In the genomic region with DNA sequence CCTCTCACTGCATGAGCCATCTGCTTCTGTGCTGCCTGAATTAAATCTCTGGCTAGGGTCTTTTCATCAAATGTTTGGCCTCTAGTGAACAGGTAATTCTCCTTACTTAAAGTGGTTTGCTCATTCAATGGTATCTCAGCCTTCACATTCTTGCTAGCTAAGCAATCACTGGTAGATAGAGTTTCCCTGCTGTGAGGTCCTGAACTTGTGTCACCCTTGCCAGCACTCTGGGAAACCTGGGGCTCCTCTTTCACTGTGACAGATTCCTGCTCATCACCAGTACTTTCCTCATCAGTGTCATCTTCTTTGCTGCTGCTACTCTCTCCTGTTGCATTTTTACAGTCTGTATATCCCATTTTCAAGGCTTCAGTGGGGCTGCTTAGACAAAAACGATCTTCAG, we compare ENCODE assay signal across 26 cellular contexts.
DNase-seq lines count a peak whose midpoint lies in the region; ATAC-seq, FAIRE-seq and TF ChIP-seq lines count a peak whose summit lies in the region.
"Had no signal": no experiment of that assay in that cellular context is flagged by ENCODE, and none has a peak within 500 bp of the region (broad histone marks: within the 10 kb centered on the region; RNA-seq: fewer than 3 reads in every experiment).

No MANE protein-coding gene starts in this region.

- no peak overlapping the region for H3K4me3 Mint-ChIP-seq in activated T-cell treated with anti-CD3 and anti-CD28 coated beads, Interleukin-2, amount 50 U/mL, for 24 hours
- no peak overlapping the region for H3K4me3 Mint-ChIP-seq in effector memory CD8-positive, alpha-beta T cell
- H3K4me3 Mint-ChIP-seq: stimulated activated naive CD8-positive, alpha-beta T cell treated with anti-CD3 and anti-CD28 coated beads, Interleukin-15, amount 100 ng/mL, for 72 hours had no signal

- H3K79me2 ChIP-seq in OCI-LY7 (ENCODE audit: insufficient read depth, low read depth, low read length), result no peaks in the 10 kb centered on the region
- H3K79me2 ChIP-seq: hepatocyte had no signal

- H3K4me1 Mint-ChIP-seq in activated T-cell treated with anti-CD3 and anti-CD28 coated beads, Interleukin-2, amount 50 U/mL, for 24 hours (ENCODE audit: low read depth), result peaks cover 31% of the 10 kb centered on the region
- H3K4me1 Mint-ChIP-seq in effector memory CD8-positive, alpha-beta T cell (ENCODE audit: low read depth in 2 of 2), result peaks cover 10 to 28% of the 10 kb centered on the region in 2 donors

- no peak overlapping the region for H2AFZ ChIP-seq in OCI-LY7 (ENCODE audit: low read length)
- H2AFZ ChIP-seq: hepatocyte had no signal

- H3K4me3 ChIP-seq in OCI-LY7 (ENCODE audit: low read depth, low read length, poor library complexity, severe bottlenecking) (no peak overlapping the region), lower leg skin (ENCODE audit: low read depth, poor library complexity, severe bottlenecking) (no peak overlapping the region)
- H3K4me3 ChIP-seq: breast epithelium, colonic mucosa, gastrocnemius medialis, hepatocyte, vagina had no signal

- no TSS peak for BruUV-seq in OCI-LY7 (replicated peaks; lab: Mats Ljungman, UMichigan)

- peak overlapping the region; percentile 72 for H3K27ac ChIP-seq in OCI-LY7 (ENCODE audit: low read depth, low read length, poor library complexity, severe bottlenecking)
- H3K27ac ChIP-seq: breast epithelium, colonic mucosa, gastrocnemius medialis, hepatocyte, vagina, VCaP had no signal

- POLR2A ChIA-PET in OCI-LY7 (lab: Charles Lee), result interaction anchor here (0.6 to 2.3 kb wide), 2 partner anchors 8 to 663 kb away, joined by 13 to 14 read pairs; no protein-coding TSS in a partner anchor

- no peaks in the 10 kb centered on the region for H4K20me1 ChIP-seq in OCI-LY7 (ENCODE audit: insufficient read depth, low read length)

- H3K4me1 ChIP-seq in OCI-LY7 (ENCODE audit: insufficient read depth, low read length, poor library complexity, severe bottlenecking), result peaks cover 32% of the 10 kb centered on the region
- H3K4me1 ChIP-seq: breast epithelium, colonic mucosa, vagina had no signal

- no peaks in the 10 kb centered on the region for H3K9me3 ChIP-seq in OCI-LY7 (ENCODE audit: low read length)
- H3K9me3 ChIP-seq: breast epithelium, colonic mucosa, gastrocnemius medialis, vagina had no signal

- peak; percentile 55 for FAIRE-seq in urothelium cell line (lab: Jason Lieb, UNC)
- FAIRE-seq: endometrium, GM19239 had no signal

- intact Hi-C loops in OCI-LY7 (cut with micrococcal nuclease; ENCODE audit: unreplicated experiment), result no loop called here
- intact Hi-C loops in lower leg skin (cut with DNase I; ENCODE audit: low total_unique reads), result no loop called here

- H3K36me3 ChIP-seq in OCI-LY7 (ENCODE audit: insufficient read depth, low read length), result peaks cover 54% of the 10 kb centered on the region

- no peaks in the 10 kb centered on the region for H3K27me3 Mint-ChIP-seq in activated T-cell treated with anti-CD3 and anti-CD28 coated beads, Interleukin-2, amount 50 U/mL, for 24 hours
- no peaks in the 10 kb centered on the region for H3K27me3 Mint-ChIP-seq in effector memory CD8-positive, alpha-beta T cell
- H3K27me3 Mint-ChIP-seq: activated CD4-positive, alpha-beta T cell treated with anti-CD3 and anti-CD28 coated beads, Interleukin-2, amount 10 ng/mL, durations not matched to agents 24 days and 14 days; stimulated activated naive CD8-positive, alpha-beta T cell treated with anti-CD3 and anti-CD28 coated beads, Interleukin-15, amount 100 ng/mL, for 72 hours had no signal

- no peak for TF ChIP-seq CTCF in OCI-LY7 (conservative IDR thresholded peaks at IDR 0.05; ENCODE audit: low read length)
- no peak for TF ChIP-seq CTCF in lower leg skin (IDR thresholded peaks at IDR 0.05)

- DNase-seq in activated T-cell treated with anti-CD3 and anti-CD28 coated beads, Interleukin-2, amount 50 U/mL, for 24 hours, result no peak
- DNase-seq in activated T-cell treated with anti-CD3 and anti-CD28 coated beads, Interleukin-2, amount 50 U/mL, for 48 hours, result no peak
- no peak for DNase-seq in OCI-LY7 (ENCODE audit: low spot score)
- DNase-seq in effector memory CD8-positive, alpha-beta T cell, result no peak
- no peak for DNase-seq in urothelium cell line (ENCODE audit: low spot score)
- no peak for DNase-seq in NCI-H82 (lab: John Stamatoyannopoulos, UW)
- no peak for DNase-seq in lower leg skin (ENCODE audit: low spot score in 2 of 2)
- DNase-seq in dermis blood vessel endothelial cell, result no peak
- DNase-seq: activated naive CD4-positive, alpha-beta T cell treated with anti-CD3 and anti-CD28 coated beads, Interleukin-2, amount 50 U/mL, for 16 hours; colonic mucosa; left cardiac atrium; mammary epithelial cell; NCI-H1694; NCI-H446 treated with DMSO at 0.1 percent for 48 hours; OCI-M1; stimulated activated naive CD8-positive, alpha-beta T cell treated with anti-CD3 and anti-CD28 coated beads, Interleukin-15, amount 100 ng/mL, for 72 hours; T-helper 9 cell had no signal

- peak overlapping the region; percentile 20 for H3K27ac Mint-ChIP-seq in activated T-cell treated with anti-CD3 and anti-CD28 coated beads, Interleukin-2, amount 50 U/mL, for 24 hours
- peak overlapping the region; percentile 57 to 71 for H3K27ac Mint-ChIP-seq in effector memory CD8-positive, alpha-beta T cell

- no peaks in the 10 kb centered on the region for H3K9me3 Mint-ChIP-seq in activated T-cell treated with anti-CD3 and anti-CD28 coated beads, Interleukin-2, amount 50 U/mL, for 24 hours
- H3K9me3 Mint-ChIP-seq in effector memory CD8-positive, alpha-beta T cell, result no peaks in the 10 kb centered on the region
- H3K9me3 Mint-ChIP-seq: activated CD4-positive, alpha-beta T cell treated with anti-CD3 and anti-CD28 coated beads, Interleukin-2, amount 10 ng/mL, durations not matched to agents 24 days and 14 days; stimulated activated naive CD8-positive, alpha-beta T cell treated with anti-CD3 and anti-CD28 coated beads, Interleukin-15, amount 100 ng/mL, for 72 hours had no signal

- H3K4me2 ChIP-seq in OCI-LY7 (ENCODE audit: low read length), result peak overlapping the region; percentile 57; the same call in 1 of the 2 replicates
- H3K4me2 ChIP-seq: hepatocyte had no signal

- TF ChIP-seq POLR2A in lower leg skin (IDR thresholded peaks at IDR 0.05), result no peak

- CTCF ChIA-PET in OCI-LY7 (lab: Charles Lee; ENCODE audit: unreplicated experiment), result no interaction called here

- whole genome bisulfite sequencing in lower leg skin, 2 donors, result 80 to 93% methylated on average over 1 of the region's 1 CpG

- no peak for ATAC-seq in effector memory CD8-positive, alpha-beta T cell (replicated peaks)
- ATAC-seq: left cardiac atrium; Right ventricle myocardium inferior; stimulated activated naive CD8-positive, alpha-beta T cell treated with anti-CD3 and anti-CD28 coated beads, Interleukin-15, amount 100 ng/mL, for 72 hours had no signal

- no peaks in the 10 kb centered on the region for H3K9me2 ChIP-seq in OCI-LY7 (ENCODE audit: insufficient read depth, low read length)

- H3K36me3 Mint-ChIP-seq in activated T-cell treated with anti-CD3 and anti-CD28 coated beads, Interleukin-2, amount 50 U/mL, for 24 hours (ENCODE audit: low read depth), result peaks cover 70% of the 10 kb centered on the region
- H3K36me3 Mint-ChIP-seq in effector memory CD8-positive, alpha-beta T cell (ENCODE audit: insufficient read depth), result peaks cover 44% of the 10 kb centered on the region
